ENCODE assay signal across 6 cellular contexts in genomic region chr4:155411546-155411945, GRCh38. TPM values are rescaled to one million over a fixed set of nuclear protein-coding genes. Genes with fewer than 3 reads are reported as not detected.
"Had no signal": no experiment of that assay in that cellular context is flagged by ENCODE, and none has a peak within 500 bp of the region (broad histone marks: within the 10 kb centered on the region; RNA-seq: fewer than 3 reads in every experiment).

No MANE protein-coding gene starts in this region.

- DNase-seq: H9, HCEC 1CT had no signal

- H3K27ac Mint-ChIP-seq: GM23338, H9, IgD-negative memory B cell had no signal

- H3K36me3 Mint-ChIP-seq: IgD-negative memory B cell had no signal

- H3K4me3 ChIP-seq: GM23338 had no signal

- H3K4me1 Mint-ChIP-seq: GM23338, H9 had no signal

- H3K9me3 Mint-ChIP-seq: GM23338, H9, IgD-negative memory B cell had no signal

- H3K4me3 Mint-ChIP-seq: GM23338, H9, IgD-negative memory B cell had no signal

RNA-seq across cellular contexts. Expression of gene MAP9, which starts 34.8 kb away (rescaled TPM):
- total RNA-seq: HepG2, HT-29 had no signal
- polyA plus RNA-seq: HepG2 had no signal
